ENCODE assay signal across 8 cellular contexts in genomic region chr15:78810003-78810376, GRCh38. TPM values are rescaled to one million over a fixed set of nuclear protein-coding genes. Genes with fewer than 3 reads are reported as not detected.
DNase-seq lines count a peak whose midpoint lies in the region; ATAC-seq and TF ChIP-seq lines count a peak whose summit lies in the region.

No MANE protein-coding gene starts in this region.

- TF ChIP-seq POLR2A in heart left ventricle (IDR thresholded peaks at IDR 0.05) = no peak

- POLR2A ChIA-PET in activated CD4-positive, alpha-beta memory T cell treated with anti-CD3 and anti-CD28 coated beads for 36 hours (lab: Charles Lee) = no interaction called here

- H3K27me3 ChIP-seq in heart left ventricle (peaks cover 0 to 34% (median 0%) of the 10 kb centered on the region in 9 donors), rectal smooth muscle tissue (ENCODE audit: control insufficient read depth, insufficient read depth, low read length) (peaks cover 9% of the 10 kb centered on the region)

- H3K4me3 Mint-ChIP-seq in activated CD4-positive, alpha-beta memory T cell treated with anti-CD3 and anti-CD28 coated beads for 36 hours = peak overlapping the region; percentile 36

- ATAC-seq in heart left ventricle (peak in 3 of 4 donors; percentile 0), GM21526 (IDR thresholded peaks at IDR 0.05; ENCODE audit: low FRiP score, unreplicated experiment) (no peak)

- H3K27me3 Mint-ChIP-seq in activated CD4-positive, alpha-beta memory T cell treated with anti-CD3 and anti-CD28 coated beads for 36 hours = peaks cover 44% of the 10 kb centered on the region

- no peak for TF ChIP-seq CTCF in heart left ventricle (IDR thresholded peaks at IDR 0.05)

- H3K27ac Mint-ChIP-seq in activated CD4-positive, alpha-beta memory T cell treated with anti-CD3 and anti-CD28 coated beads for 36 hours = no peak overlapping the region

- peaks cover 6% of the 10 kb centered on the region for H3K9me3 Mint-ChIP-seq in activated CD4-positive, alpha-beta memory T cell treated with anti-CD3 and anti-CD28 coated beads for 36 hours

- no peaks in the 10 kb centered on the region for H3K36me3 ChIP-seq in heart left ventricle
- H3K36me3 ChIP-seq in rectal smooth muscle tissue (ENCODE audit: control insufficient read depth, insufficient read depth, low read length) = no peaks in the 10 kb centered on the region

- DNase-seq in GM03348 (ENCODE audit: low spot score) (peak; percentile 27), heart left ventricle (no peak), foreskin melanocyte (no peak), NCI-H1417 (lab: John Stamatoyannopoulos, UW) (no peak), germinal center (ENCODE audit: low spot score) (no peak)
- DNase-seq in activated CD4-positive, alpha-beta memory T cell treated with anti-CD3 and anti-CD28 coated beads for 36 hours = no peak

- no peak overlapping the region for H3K9ac ChIP-seq in rectal smooth muscle tissue (ENCODE audit: low read length)

- H3K4me1 ChIP-seq in heart left ventricle (peaks cover 2 to 36% (median 16%) of the 10 kb centered on the region in 12 donors), rectal smooth muscle tissue (ENCODE audit: control insufficient read depth, insufficient read depth, low read length) (peaks cover 5% of the 10 kb centered on the region)

- H3K4me1 Mint-ChIP-seq in activated CD4-positive, alpha-beta memory T cell treated with anti-CD3 and anti-CD28 coated beads for 36 hours (ENCODE audit: low read depth) = peaks cover 10% of the 10 kb centered on the region

- CTCF ChIA-PET in activated CD4-positive, alpha-beta memory T cell treated with anti-CD3 and anti-CD28 coated beads for 36 hours (lab: Charles Lee) = interaction anchor here (0.6 to 2.1 kb wide), 5 partner anchors 11 to 159 kb away, joined by 3 to 5 read pairs (median 4); no protein-coding TSS in a partner anchor

- peaks cover 0 to 10% (median 0%) of the 10 kb centered on the region in 12 donors for H3K9me3 ChIP-seq in heart left ventricle

- WGBS in heart left ventricle, 4 donors = 24 to 29% (median 26%) methylated on average over 12 of the region's 12 CpGs

- H3K27ac ChIP-seq in heart left ventricle (peak overlapping the region; percentile 15 to 91 (median 88)), rectal smooth muscle tissue (ENCODE audit: low read depth, low read length) (no peak overlapping the region)

- H3K4me3 ChIP-seq in heart left ventricle (peak overlapping the region; percentile 59 to 88 (median 80)), rectal smooth muscle tissue (ENCODE audit: low read length) (peak overlapping the region; percentile 58)

- intact Hi-C loops in activated CD4-positive, alpha-beta memory T cell treated with anti-CD3 and anti-CD28 coated beads for 36 hours (cut with micrococcal nuclease) = no loop called here
- intact Hi-C loops in heart left ventricle (cut with DNase I) = loop anchor here in 8 of 10 donors (2.0 to 10.0 kb wide), 8 partner anchors 45 to 62 kb away; partner anchors contain the start of gene MORF4L1 (in 3 of the 8)

- peaks cover 3% of the 10 kb centered on the region for H3K36me3 Mint-ChIP-seq in activated CD4-positive, alpha-beta memory T cell treated with anti-CD3 and anti-CD28 coated beads for 36 hours

RNA-seq across cellular contexts. Expression of gene ADAMTS7, which starts 1.3 kb away (rescaled TPM):
- total RNA-seq in activated CD4-positive, alpha-beta memory T cell treated with anti-CD3 and anti-CD28 coated beads for 36 hours = under 1 TPM; 0.10 TPM
- total RNA-seq in heart left ventricle = 10 to 100 TPM in 6 of 9 donors, 1 to 10 TPM in 3; 8.0 to 29.9 (median 13.9) TPM
- 10 to 100 TPM in 1 of 2 donors, 1 to 10 TPM in 1; 5.0 to 18.6 TPM for polyA plus RNA-seq in heart left ventricle

Comparison
In these comparisons a context has a peak if more than half of its experiments do, and no peak if none do; other contexts are left out.
1. RNA of gene ADAMTS7, which starts 1.3 kb away (total RNA-seq): 8.0 to 29.9 TPM in heart left ventricle; 0.10 TPM in activated CD4-positive, alpha-beta memory T cell treated with anti-CD3 and anti-CD28 coated beads for 36 hours; every median in the first group is over 4 times any median in the second.